17 cellular contexts compared by ENCODE assay signal in genomic region chr3:65575376-65575840, GRCh38.
DNase-seq lines count a peak whose midpoint lies in the region; ATAC-seq, FAIRE-seq and TF ChIP-seq lines count a peak whose summit lies in the region.
"Had no signal": no experiment of that assay in that cellular context is flagged by ENCODE, and none has a peak within 500 bp of the region (broad histone marks: within the 10 kb centered on the region; RNA-seq: fewer than 3 reads in every experiment).

No MANE protein-coding gene starts in this region.

- FAIRE-seq in GM12891 (lab: Jason Lieb, UNC): no peak

- H2AFZ ChIP-seq in ACC112 (ENCODE audit: low read length, unreplicated experiment): peak overlapping the region; percentile 70
- H2AFZ ChIP-seq: parathyroid adenoma had no signal

- H3K36me3 ChIP-seq in ACC112 (ENCODE audit: insufficient read depth, low read length) (peaks cover 5% of the 10 kb centered on the region; the same call in 1 of the 2 replicates), adipocyte (ENCODE audit: control insufficient read depth, insufficient read depth, low read length, severe bottlenecking) (no peaks in the 10 kb centered on the region)
- H3K36me3 ChIP-seq: BE2C had no signal

- TF ChIP-seq POLR2A in GM12891 (IDR thresholded peaks at IDR 0.05; ENCODE audit: low read depth, low read length): no peak

- peak overlapping the region; percentile 71 for H3K4me3 Mint-ChIP-seq in HFFc6
- H3K4me3 Mint-ChIP-seq: activated T-cell treated with anti-CD3 and anti-CD28 coated beads, Interleukin-2, amount 50 U/mL, for 72 hours had no signal

- H3K36me3 Mint-ChIP-seq in HFFc6 (ENCODE audit: low read depth): no peaks in the 10 kb centered on the region

- peak overlapping the region; percentile 82 for H3K27ac Mint-ChIP-seq in HFFc6
- H3K27ac Mint-ChIP-seq: activated T-cell treated with anti-CD3 and anti-CD28 coated beads, Interleukin-2, amount 50 U/mL, for 72 hours had no signal

- peaks cover 57% of the 10 kb centered on the region for H3K4me1 Mint-ChIP-seq in HFFc6 (ENCODE audit: low read depth)

- peak; percentile 93 for ATAC-seq in foreskin keratinocyte
- ATAC-seq: activated T-cell treated with anti-CD3 and anti-CD28 coated beads, Interleukin-2, amount 50 U/mL, for 72 hours had no signal

- no peaks in the 10 kb centered on the region for H3K9me3 Mint-ChIP-seq in HFFc6

- no peak overlapping the region for H3K9ac ChIP-seq in adipocyte (ENCODE audit: low read length)
- H3K9ac ChIP-seq: parathyroid adenoma had no signal

- TF ChIP-seq CTCF in HFFc6 (IDR thresholded peaks at IDR 0.05) (no peak), foreskin keratinocyte (conservative IDR thresholded peaks at IDR 0.05) (no peak)

- H3K27me3 ChIP-seq in ACC112 (ENCODE audit: insufficient read depth, low read length) (no peaks in the 10 kb centered on the region), adipocyte (replicated peaks; ENCODE audit: control insufficient read depth, insufficient read depth, low read length) (no peaks in the 10 kb centered on the region), foreskin keratinocyte (no peaks in the 10 kb centered on the region)
- H3K27me3 ChIP-seq: BE2C had no signal

- peaks cover 26% of the 10 kb centered on the region for H3K4me1 ChIP-seq in ACC112 (ENCODE audit: control insufficient read depth, insufficient read depth, low read length, unreplicated experiment)
- H3K4me1 ChIP-seq in adipocyte (ENCODE audit: control insufficient read depth, insufficient read depth, low read length): peaks cover 50% of the 10 kb centered on the region
- H3K4me1 ChIP-seq in foreskin keratinocyte: peaks cover 22% of the 10 kb centered on the region
- H3K4me1 ChIP-seq: parathyroid adenoma had no signal

- no peaks in the 10 kb centered on the region for H3K79me2 ChIP-seq in ACC112 (ENCODE audit: control insufficient read depth, insufficient read depth, low read length, unreplicated experiment)
- H3K79me2 ChIP-seq: parathyroid adenoma had no signal

- peak overlapping the region; percentile 36 for H3K4me3 ChIP-seq in ACC112 (ENCODE audit: low read depth, low read length)
- H3K4me3 ChIP-seq in adipocyte (ENCODE audit: low read length): no peak overlapping the region

- H3K9me3 ChIP-seq in adipocyte (ENCODE audit: control insufficient read depth, low read length): no peaks in the 10 kb centered on the region
- H3K9me3 ChIP-seq: BE2C had no signal

- H3K27ac ChIP-seq in ACC112 (ENCODE audit: low read depth, low read length) (peak overlapping the region; percentile 88), foreskin keratinocyte (peak overlapping the region; percentile 24)
- H3K27ac ChIP-seq: parathyroid adenoma had no signal

- H3K27me3 Mint-ChIP-seq in HFFc6 (ENCODE audit: insufficient read depth): no peaks in the 10 kb centered on the region; the same call in 1 of the 2 replicates

- DNase-seq in HFFc6 (peak; percentile 94), adipocyte (ENCODE audit: low read depth) (peak; percentile 78), foreskin keratinocyte (peak; percentile 96 to 98), putamen (ENCODE audit: low spot score) (no peak), GM12891 (ENCODE audit: insufficient read length, low spot score) (no peak), DMS 273 treated with DMSO at 0.1 percent for 48 hours (lab: John Stamatoyannopoulos, UW) (no peak), inferior parietal cortex (ENCODE audit: extremely low spot score) (no peak)
- DNase-seq: activated CD4-positive, CD25-positive, alpha-beta regulatory T cell treated with anti-CD3 and anti-CD28 coated beads, Interleukin-2, amount 50 U/mL, for 72 hours; activated T-cell treated with anti-CD3 and anti-CD28 coated beads, Interleukin-2, amount 50 U/mL, for 72 hours; BE2C; caudate nucleus; H7; head of caudate nucleus; mesendoderm; NCI-H446 had no signal

TF ChIP-seq in GM12891, 5 proteins besides CTCF, POLR2A, EP300 and RAD21:
- TF ChIP-seq POU2F2 (IDR thresholded peaks at IDR 0.05; ENCODE audit: low read depth, low read length) (no peak), PAX5 (IDR thresholded peaks at IDR 0.05; ENCODE audit: insufficient read depth, low read length, severe bottlenecking) (no peak), SPI1 (IDR thresholded peaks at IDR 0.05; ENCODE audit: low read depth, low read length) (no peak), TAF1 (IDR thresholded peaks at IDR 0.05; ENCODE audit: low read depth, low read length) (no peak), POLR2AphosphoS5 (IDR thresholded peaks at IDR 0.05; ENCODE audit: low read depth, low read length) (no peak)

Comparison
In these comparisons a context has a peak if more than half of its experiments do, and no peak if none do; other contexts are left out.
1. DNase-seq: peak in HFFc6 (single experiment), adipocyte (single experiment) and foreskin keratinocyte (2 of 2); none in putamen (single experiment), GM12891 (single experiment), DMS 273 treated with DMSO at 0.1 percent for 48 hours (single experiment) and inferior parietal cortex (single experiment).